Comparison of ENCODE assay signal across 8 cellular contexts in the genomic region with DNA sequence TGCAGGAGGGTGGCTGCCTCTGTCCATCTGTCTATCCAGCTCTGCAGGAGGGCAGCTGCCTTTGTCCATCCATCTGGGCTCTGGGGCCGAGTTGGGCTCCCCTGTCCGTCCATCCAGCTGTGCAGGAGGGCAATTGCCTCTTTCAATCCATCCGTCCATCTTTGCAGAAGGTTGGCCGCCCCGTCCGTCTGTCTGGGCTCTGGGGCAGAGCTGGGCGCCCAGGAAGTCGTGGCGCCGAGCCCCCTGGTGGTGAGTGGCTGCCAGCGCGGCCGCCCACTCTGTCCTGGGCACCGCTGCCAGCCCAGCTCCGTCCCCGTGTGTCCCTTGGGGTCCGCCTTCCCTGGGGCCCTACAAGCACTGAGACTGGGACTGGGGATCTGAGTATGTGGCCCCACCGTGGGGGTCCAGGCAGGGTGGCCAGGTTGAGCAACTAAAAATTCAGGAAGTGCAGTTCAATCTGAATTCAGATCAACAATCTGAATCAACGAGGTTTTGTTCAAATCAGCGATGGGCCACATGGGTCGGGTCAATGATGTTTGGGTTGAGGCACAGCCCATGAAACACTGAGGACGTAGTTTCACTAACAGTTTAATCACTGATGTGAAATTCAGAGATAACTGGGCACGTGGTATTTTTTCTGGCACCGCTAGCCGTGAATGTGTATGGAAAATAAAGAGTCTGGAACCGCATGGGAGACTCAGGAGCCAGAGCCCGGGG.
A peak's percentile ranks its signal among the peaks of the same experiment; 100 is the strongest.
DNase-seq lines count a peak whose midpoint lies in the region; ATAC-seq and TF ChIP-seq lines count a peak whose summit lies in the region.

No MANE protein-coding gene starts in this region.

- H3K27ac ChIP-seq in heart left ventricle (no peak overlapping the region), right cardiac atrium (ENCODE audit: low read length) (no peak overlapping the region), suprapubic skin (no peak overlapping the region)

- POLR2A ChIA-PET in activated CD8-positive, alpha-beta T cell treated with anti-CD3 and anti-CD28 coated beads, Interleukin-2, amount 10 ng/mL, durations not matched to agents 7 days and 5 days (lab: Charles Lee): no interaction called here

- TF ChIP-seq POLR2A in heart left ventricle (IDR thresholded peaks at IDR 0.05): no peak
- TF ChIP-seq POLR2A in suprapubic skin (IDR thresholded peaks at IDR 0.05): no peak

- no peak overlapping the region for H3K27ac Mint-ChIP-seq in activated CD8-positive, alpha-beta T cell treated with anti-CD3 and anti-CD28 coated beads, Interleukin-2, amount 10 ng/mL, durations not matched to agents 7 days and 5 days

- H3K9me3 ChIP-seq in heart left ventricle (no peaks in the 10 kb centered on the region), right cardiac atrium (ENCODE audit: control insufficient read depth, low read length) (no peaks in the 10 kb centered on the region), suprapubic skin (no peaks in the 10 kb centered on the region)

- intact Hi-C loops in heart left ventricle (cut with DNase I) (no loop called here), right cardiac atrium (cut with DNase I) (no loop called here)

- H3K27me3 ChIP-seq in heart left ventricle (peaks cover 0 to 39% (median 0%) of the 10 kb centered on the region in 9 donors), right cardiac atrium (ENCODE audit: control insufficient read depth, insufficient read depth) (no peaks in the 10 kb centered on the region), suprapubic skin (peaks cover 70% of the 10 kb centered on the region)

- H3K36me3 Mint-ChIP-seq in activated CD8-positive, alpha-beta T cell treated with anti-CD3 and anti-CD28 coated beads, Interleukin-2, amount 10 ng/mL, durations not matched to agents 7 days and 5 days (ENCODE audit: low read depth): no peaks in the 10 kb centered on the region

- DNase-seq in heart left ventricle (no peak), right cardiac atrium (no peak), kidney tubule cell (ENCODE audit: low spot score) (peak; percentile 17), suprapubic skin (ENCODE audit: low spot score in 2 of 2) (no peak), GOT3 (lab: John Stamatoyannopoulos, UW) (no peak)
- DNase-seq in activated CD8-positive, alpha-beta T cell treated with anti-CD3 and anti-CD28 coated beads, Interleukin-2, amount 10 ng/mL, durations not matched to agents 7 days and 5 days: peak; percentile 32

- H3K9me3 Mint-ChIP-seq in activated CD8-positive, alpha-beta T cell treated with anti-CD3 and anti-CD28 coated beads, Interleukin-2, amount 10 ng/mL, durations not matched to agents 7 days and 5 days (ENCODE audit: insufficient read depth): no peaks in the 10 kb centered on the region

- no peak for TF ChIP-seq EP300 in suprapubic skin (IDR thresholded peaks at IDR 0.05)

- TF ChIP-seq CTCF in heart left ventricle (IDR thresholded peaks at IDR 0.05): peak in 11 of 12 donors; percentile 26 to 53 (median 48)
- peak; percentile 12 to 67 for TF ChIP-seq CTCF in suprapubic skin (IDR thresholded peaks at IDR 0.05)

- H3K36me3 ChIP-seq in heart left ventricle (no peaks in the 10 kb centered on the region), suprapubic skin (no peaks in the 10 kb centered on the region)

- H3K4me1 Mint-ChIP-seq in activated CD8-positive, alpha-beta T cell treated with anti-CD3 and anti-CD28 coated beads, Interleukin-2, amount 10 ng/mL, durations not matched to agents 7 days and 5 days (ENCODE audit: low read depth): no peaks in the 10 kb centered on the region

- H3K27me3 Mint-ChIP-seq in activated CD8-positive, alpha-beta T cell treated with anti-CD3 and anti-CD28 coated beads, Interleukin-2, amount 10 ng/mL, durations not matched to agents 7 days and 5 days (ENCODE audit: low read depth): no peaks in the 10 kb centered on the region

- WGBS in heart left ventricle, 4 donors: 47 to 66% (median 57%) methylated on average over 22 to 27 of the region's 27 CpGs
- WGBS in right cardiac atrium: 55% methylated on average over 27 of the region's 27 CpGs
- WGBS in suprapubic skin: 62% methylated on average over 27 of the region's 27 CpGs

- ATAC-seq in heart left ventricle: no peak
- no peak for ATAC-seq in right cardiac atrium
- peak; percentile 55 for ATAC-seq in activated CD8-positive, alpha-beta T cell treated with anti-CD3 and anti-CD28 coated beads, Interleukin-2, amount 10 ng/mL, durations not matched to agents 7 days and 5 days
- ATAC-seq in activated CD4-positive, CD25-positive, alpha-beta regulatory T cell treated with anti-CD3 and anti-CD28 coated beads, Interleukin-2, amount 50 U/mL, for 24 hours: no peak
- ATAC-seq in HG03469 (IDR thresholded peaks at IDR 0.05; ENCODE audit: unreplicated experiment): no peak

- peaks cover 0 to 5% (median 0%) of the 10 kb centered on the region in 12 donors for H3K4me1 ChIP-seq in heart left ventricle
- no peaks in the 10 kb centered on the region for H3K4me1 ChIP-seq in right cardiac atrium (ENCODE audit: control insufficient read depth, insufficient read depth, low read length)
- no peaks in the 10 kb centered on the region for H3K4me1 ChIP-seq in suprapubic skin

- H3K4me3 Mint-ChIP-seq in activated CD8-positive, alpha-beta T cell treated with anti-CD3 and anti-CD28 coated beads, Interleukin-2, amount 10 ng/mL, durations not matched to agents 7 days and 5 days: no peak overlapping the region

- CTCF ChIA-PET in activated CD8-positive, alpha-beta T cell treated with anti-CD3 and anti-CD28 coated beads, Interleukin-2, amount 10 ng/mL, durations not matched to agents 7 days and 5 days (lab: Charles Lee): interaction anchor here (0.6 to 1.0 kb wide), 4 partner anchors 11 to 100 kb away, joined by 3 to 6 read pairs (median 4); no protein-coding TSS in a partner anchor

- H3K4me3 ChIP-seq in heart left ventricle (no peak overlapping the region), right cardiac atrium (ENCODE audit: low read length) (no peak overlapping the region), suprapubic skin (no peak overlapping the region)

Comparison
In these comparisons a context has a peak if more than half of its experiments do, and no peak if none do; other contexts are left out.
1. DNase-seq: peak in activated CD8-positive, alpha-beta T cell treated with anti-CD3 and anti-CD28 coated beads, Interleukin-2, amount 10 ng/mL, durations not matched to agents 7 days and 5 days (single experiment) and kidney tubule cell (single experiment); none in heart left ventricle (0 of 5), right cardiac atrium (0 of 3), suprapubic skin (0 of 2) and GOT3 (single experiment).